ENCODE assay signal across 23 cellular contexts in the genomic region with DNA sequence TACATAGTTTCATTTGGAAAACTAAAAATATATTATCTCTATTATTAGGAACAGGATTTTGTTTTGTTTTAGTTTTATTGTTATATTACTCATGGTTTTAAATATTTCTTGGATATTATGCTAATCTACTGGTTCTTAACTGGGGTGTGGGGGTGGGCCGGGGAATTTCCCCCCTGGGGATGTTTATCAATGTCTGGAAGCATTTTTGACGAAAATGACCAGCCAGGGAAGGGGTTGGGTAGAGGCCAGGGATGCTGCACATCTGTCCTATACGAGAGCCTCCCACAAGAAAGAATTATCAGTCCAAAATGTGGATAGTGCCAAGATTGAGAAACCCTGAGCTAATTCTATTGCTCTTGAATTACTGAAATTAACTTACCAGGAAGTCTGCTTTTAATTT. TPM values are rescaled to one million over a fixed set of nuclear protein-coding genes. Genes with fewer than 3 reads are reported as not detected.
DNase-seq lines count a peak whose midpoint lies in the region; ATAC-seq lines count a peak whose summit lies in the region.
"Had no signal": no experiment of that assay in that cellular context is flagged by ENCODE, and none has a peak within 500 bp of the region (broad histone marks: within the 10 kb centered on the region; RNA-seq: fewer than 3 reads in every experiment).

No MANE protein-coding gene starts in this region.

- H3K9me3 ChIP-seq in CD4-positive, CD25-positive, alpha-beta regulatory T cell (ENCODE audit: control insufficient read depth in 2 of 2, low read length in 2 of 2) = no peaks in the 10 kb centered on the region
- H3K9me3 ChIP-seq: prostate gland had no signal

- peak overlapping the region; percentile 93 for H3K27ac Mint-ChIP-seq in T-helper 2 cell treated with Interferon-gamma antibody and Interleukin-4, amounts not matched to agents 5 μg/mL and 100 μg/mL, for 36 hours
- peak overlapping the region; percentile 94 to 99 (median 98) for H3K27ac Mint-ChIP-seq in CD4-positive, CD25-positive, alpha-beta regulatory T cell
- H3K27ac Mint-ChIP-seq in activated CD8-positive, alpha-beta T cell treated with anti-CD3 and anti-CD28 coated beads, Interleukin-2, amount 10 ng/mL, durations not matched to agents 7 days and 5 days = peak overlapping the region; percentile 93
- H3K27ac Mint-ChIP-seq in naive thymus-derived CD8-positive, alpha-beta T cell = peak overlapping the region; percentile 93 to 100 (median 96)

- no peaks in the 10 kb centered on the region for H3K9me3 Mint-ChIP-seq in T-helper 2 cell treated with Interferon-gamma antibody and Interleukin-4, amounts not matched to agents 5 μg/mL and 100 μg/mL, for 36 hours
- H3K9me3 Mint-ChIP-seq in CD4-positive, CD25-positive, alpha-beta regulatory T cell = no peaks in the 10 kb centered on the region
- H3K9me3 Mint-ChIP-seq in activated CD8-positive, alpha-beta T cell treated with anti-CD3 and anti-CD28 coated beads, Interleukin-2, amount 10 ng/mL, durations not matched to agents 7 days and 5 days (ENCODE audit: insufficient read depth) = no peaks in the 10 kb centered on the region
- H3K9me3 Mint-ChIP-seq in naive thymus-derived CD8-positive, alpha-beta T cell = no peaks in the 10 kb centered on the region

- POLR2A ChIA-PET in activated CD8-positive, alpha-beta T cell treated with anti-CD3 and anti-CD28 coated beads, Interleukin-2, amount 10 ng/mL, durations not matched to agents 7 days and 5 days (lab: Charles Lee) = interaction anchor here (2.3 kb wide), 1 partner anchor 10 kb away, joined by 7 read pairs; no protein-coding TSS in a partner anchor
- POLR2A ChIA-PET in naive thymus-derived CD8-positive, alpha-beta T cell (lab: Charles Lee) = interaction anchor here (0.6 to 6.8 kb wide), 3 partner anchors 10 to 25 kb away, joined by 3 to 76 read pairs (median 3); no protein-coding TSS in a partner anchor

- H3K4me3 ChIP-seq in CD4-positive, CD25-positive, alpha-beta regulatory T cell (ENCODE audit: low read depth, low read length) = peak overlapping the region; percentile 100
- H3K4me3 ChIP-seq: K562, prostate gland had no signal

- CTCF ChIA-PET in activated CD8-positive, alpha-beta T cell treated with anti-CD3 and anti-CD28 coated beads, Interleukin-2, amount 10 ng/mL, durations not matched to agents 7 days and 5 days (lab: Charles Lee) = interaction anchor here (2.9 kb wide), 1 partner anchor 10 kb away, joined by 14 read pairs; no protein-coding TSS in a partner anchor

- H3K4me1 ChIP-seq in CD4-positive, CD25-positive, alpha-beta regulatory T cell (ENCODE audit: control insufficient read depth, insufficient read depth, low read length, poor library complexity, severe bottlenecking) = peaks cover 99% of the 10 kb centered on the region
- H3K4me1 ChIP-seq: prostate gland had no signal

- H3K4me3 Mint-ChIP-seq in T-helper 2 cell treated with Interferon-gamma antibody and Interleukin-4, amounts not matched to agents 5 μg/mL and 100 μg/mL, for 36 hours = peak overlapping the region; percentile 81
- H3K4me3 Mint-ChIP-seq in CD4-positive, CD25-positive, alpha-beta regulatory T cell = peak overlapping the region; percentile 82 to 99 (median 92)
- peak overlapping the region; percentile 66 for H3K4me3 Mint-ChIP-seq in activated CD8-positive, alpha-beta T cell treated with anti-CD3 and anti-CD28 coated beads, Interleukin-2, amount 10 ng/mL, durations not matched to agents 7 days and 5 days
- peak overlapping the region; percentile 70 to 98 (median 82) for H3K4me3 Mint-ChIP-seq in naive thymus-derived CD8-positive, alpha-beta T cell

- H3K27me3 ChIP-seq in CD4-positive, CD25-positive, alpha-beta regulatory T cell (ENCODE audit: control insufficient read depth, insufficient read depth, low read length) = no peaks in the 10 kb centered on the region

- ATAC-seq in CD4-positive, CD25-positive, alpha-beta regulatory T cell (ENCODE audit: low read depth in 2 of 2) = no peak
- ATAC-seq in activated CD8-positive, alpha-beta T cell treated with anti-CD3 and anti-CD28 coated beads, Interleukin-2, amount 10 ng/mL, durations not matched to agents 7 days and 5 days = no peak
- ATAC-seq in naive thymus-derived CD8-positive, alpha-beta T cell = no peak
- ATAC-seq in HG03196 (IDR thresholded peaks at IDR 0.05; ENCODE audit: unreplicated experiment) = no peak
- ATAC-seq in left cardiac atrium = no peak
- ATAC-seq: K562 had no signal

- intact Hi-C loops in left cardiac atrium (cut with DNase I) = no loop called here

- H3K4me1 Mint-ChIP-seq in T-helper 2 cell treated with Interferon-gamma antibody and Interleukin-4, amounts not matched to agents 5 μg/mL and 100 μg/mL, for 36 hours (ENCODE audit: low read depth) = peaks cover 83% of the 10 kb centered on the region
- H3K4me1 Mint-ChIP-seq in CD4-positive, CD25-positive, alpha-beta regulatory T cell = peaks cover 33 to 95% (median 78%) of the 10 kb centered on the region in 4 donors
- H3K4me1 Mint-ChIP-seq in activated CD8-positive, alpha-beta T cell treated with anti-CD3 and anti-CD28 coated beads, Interleukin-2, amount 10 ng/mL, durations not matched to agents 7 days and 5 days (ENCODE audit: low read depth) = peaks cover 88% of the 10 kb centered on the region
- peaks cover 44 to 98% (median 88%) of the 10 kb centered on the region in 4 donors for H3K4me1 Mint-ChIP-seq in naive thymus-derived CD8-positive, alpha-beta T cell

- H3K27ac ChIP-seq in CD4-positive, CD25-positive, alpha-beta regulatory T cell (ENCODE audit: insufficient read depth, low read length, poor library complexity, severe bottlenecking) = peak overlapping the region; percentile 84
- H3K27ac ChIP-seq: prostate gland had no signal

- H3K36me3 ChIP-seq in CD4-positive, CD25-positive, alpha-beta regulatory T cell (ENCODE audit: control insufficient read depth, insufficient read depth, low read length) = no peaks in the 10 kb centered on the region
- H3K36me3 ChIP-seq: prostate gland had no signal

- no peaks in the 10 kb centered on the region for H3K27me3 Mint-ChIP-seq in T-helper 2 cell treated with Interferon-gamma antibody and Interleukin-4, amounts not matched to agents 5 μg/mL and 100 μg/mL, for 36 hours (ENCODE audit: low read depth)
- H3K27me3 Mint-ChIP-seq in CD4-positive, CD25-positive, alpha-beta regulatory T cell = no peaks in the 10 kb centered on the region
- H3K27me3 Mint-ChIP-seq in activated CD8-positive, alpha-beta T cell treated with anti-CD3 and anti-CD28 coated beads, Interleukin-2, amount 10 ng/mL, durations not matched to agents 7 days and 5 days (ENCODE audit: low read depth) = no peaks in the 10 kb centered on the region
- H3K27me3 Mint-ChIP-seq in naive thymus-derived CD8-positive, alpha-beta T cell = no peaks in the 10 kb centered on the region

- no peaks in the 10 kb centered on the region for H3K36me3 Mint-ChIP-seq in T-helper 2 cell treated with Interferon-gamma antibody and Interleukin-4, amounts not matched to agents 5 μg/mL and 100 μg/mL, for 36 hours (ENCODE audit: low read depth)
- peaks cover 4% of the 10 kb centered on the region for H3K36me3 Mint-ChIP-seq in CD4-positive, CD25-positive, alpha-beta regulatory T cell
- peaks cover 9% of the 10 kb centered on the region for H3K36me3 Mint-ChIP-seq in activated CD8-positive, alpha-beta T cell treated with anti-CD3 and anti-CD28 coated beads, Interleukin-2, amount 10 ng/mL, durations not matched to agents 7 days and 5 days (ENCODE audit: low read depth)
- H3K36me3 Mint-ChIP-seq in naive thymus-derived CD8-positive, alpha-beta T cell = no peaks in the 10 kb centered on the region

- no peak for DNase-seq in T-helper 2 cell treated with Interferon-gamma antibody and Interleukin-4, amounts not matched to agents 5 μg/mL and 100 μg/mL, for 36 hours (ENCODE audit: low spot score)
- DNase-seq in T-helper 2 cell = no peak
- DNase-seq in CD4-positive, CD25-positive, alpha-beta regulatory T cell = no peak
- no peak for DNase-seq in activated CD8-positive, alpha-beta T cell treated with anti-CD3 and anti-CD28 coated beads, Interleukin-2, amount 10 ng/mL, durations not matched to agents 7 days and 5 days
- no peak for DNase-seq in naive thymus-derived CD8-positive, alpha-beta T cell
- DNase-seq in Kasumi-1 (lab: John Stamatoyannopoulos, UW) = no peak
- DNase-seq in left cardiac atrium = no peak
- DNase-seq: 8988T, activated gamma-delta T cell treated with Interleukin-2 at 50 U/mL for 16 hours, Calu3, glutamatergic neuron, NCI-H187 treated with DMSO at 0.1 percent for 48 hours, NCI-H2227 treated with DMSO at 0.1 percent for 48 hours, NCI-H774, OCI-M1, Right ventricle myocardium superior, trophoblast cell had no signal

RNA-seq across cellular contexts. Expression of a gene that starts 11.7 kb away (rescaled TPM):
- 639 TPM for total RNA-seq in CD4-positive, CD25-positive, alpha-beta regulatory T cell
- 100 to 1,000 TPM; 197 to 254 (median 226) TPM for polyA plus RNA-seq in CD4-positive, CD25-positive, alpha-beta regulatory T cell
- 100 to 1,000 TPM; 198 to 215 TPM for total RNA-seq in activated CD8-positive, alpha-beta T cell treated with anti-CD3 and anti-CD28 coated beads, Interleukin-2, amount 10 ng/mL, durations not matched to agents 7 days and 5 days
- 100 to 1,000 TPM; 579 to 642 TPM for total RNA-seq in naive thymus-derived CD8-positive, alpha-beta T cell
- 100 to 1,000 TPM; 181 to 431 (median 312) TPM for polyA plus RNA-seq in naive thymus-derived CD8-positive, alpha-beta T cell
- total RNA-seq in left cardiac atrium = 10 to 100 TPM in 1 of 2 donors, 1 to 10 TPM in 1; 5.0 to 13.4 TPM
- total RNA-seq: Daoy, fibroblast of lung had no signal
- polyA plus RNA-seq: fibroblast of lung, neural cell had no signal

Comparison
In these comparisons a context has a peak if more than half of its experiments do, and no peak if none do; other contexts are left out.
1. RNA of a gene that starts 11.7 kb away (total RNA-seq): 579 to 642 TPM in naive thymus-derived CD8-positive, alpha-beta T cell, 639 TPM in CD4-positive, CD25-positive, alpha-beta regulatory T cell (single experiment) and 198 to 215 TPM in activated CD8-positive, alpha-beta T cell treated with anti-CD3 and anti-CD28 coated beads, Interleukin-2, amount 10 ng/mL, durations not matched to agents 7 days and 5 days; 5.0 to 13.4 TPM in left cardiac atrium; every median in the first group is over 10 times any median in the second.
2. Peak in every context shown above with its lines, with median percentiles within 50 percentile points of each other: H3K27ac Mint-ChIP-seq and H3K4me3 Mint-ChIP-seq.